ENCODE assay signal across 8 cellular contexts in genomic region chr13:95404141-95404882, GRCh38.
DNase-seq lines count a peak whose midpoint lies in the region; ATAC-seq and TF ChIP-seq lines count a peak whose summit lies in the region.

No MANE protein-coding gene starts in this region.

- peak overlapping the region; percentile 99 for H3K4me3 Mint-ChIP-seq in T-helper 17 cell

- H3K4me1 ChIP-seq in right atrium auricular region (peaks cover 0 to 8% of the 10 kb centered on the region in 2 donors), prostate gland (replicated peaks) (no peaks in the 10 kb centered on the region)

- TF ChIP-seq CTCF in GM12872 (IDR thresholded peaks at IDR 0.05; ENCODE audit: insufficient read depth, low read depth, low read length) (peak; percentile 92), NB4 (IDR thresholded peaks at IDR 0.05; ENCODE audit: low read depth, low read length) (peak; percentile 90), right atrium auricular region (IDR thresholded peaks at IDR 0.05) (peak; percentile 86 to 94), prostate gland (IDR thresholded peaks at IDR 0.05) (peak; percentile 93 to 96 (median 94))

- no peaks in the 10 kb centered on the region for H3K36me3 ChIP-seq in right atrium auricular region
- no peaks in the 10 kb centered on the region for H3K36me3 ChIP-seq in prostate gland

- intact Hi-C loops in prostate gland (cut with DNase I): loop anchor here (2.0 kb wide), 1 partner anchor 214 kb away; no protein-coding TSS in a partner anchor

- peak overlapping the region; percentile 67 for H3K27ac Mint-ChIP-seq in T-helper 17 cell

- H3K4me1 Mint-ChIP-seq in T-helper 17 cell: peaks cover 6% of the 10 kb centered on the region

- no peaks in the 10 kb centered on the region for H3K27me3 ChIP-seq in right atrium auricular region
- no peaks in the 10 kb centered on the region for H3K27me3 ChIP-seq in prostate gland (replicated peaks; ENCODE audit: insufficient read depth)

- 12% methylated on average over 24 of the region's 24 CpGs for WGBS in prostate gland

- no peak overlapping the region for H3K4me3 ChIP-seq in NB4 (ENCODE audit: low read depth, low read length)
- peak overlapping the region; percentile 24 to 45 for H3K4me3 ChIP-seq in right atrium auricular region
- peak overlapping the region; percentile 1 to 13 for H3K4me3 ChIP-seq in prostate gland

- peaks cover 11% of the 10 kb centered on the region for H3K27me3 Mint-ChIP-seq in T-helper 17 cell

- DNase-seq in NB4 (ENCODE audit: low read depth) (peak; percentile 75), T-helper 17 cell (peak; percentile 60 to 69 (median 61)), amygdala (lab: John Stamatoyannopoulos, UW) (peak; percentile 11 to 89 (median 66)), right atrium auricular region (ENCODE audit: low spot score) (peak; percentile 84), prostate gland (ENCODE audit: low spot score) (peak; percentile 82), ureter (ENCODE audit: low spot score) (peak; percentile 89)

- H3K27ac ChIP-seq in right atrium auricular region: no peak overlapping the region
- no peak overlapping the region for H3K27ac ChIP-seq in prostate gland

- no peaks in the 10 kb centered on the region for H3K9me3 ChIP-seq in T-helper 17 cell (ENCODE audit: control insufficient read depth, low read length, poor library complexity, severe bottlenecking)
- H3K9me3 ChIP-seq in right atrium auricular region: no peaks in the 10 kb centered on the region
- H3K9me3 ChIP-seq in prostate gland: no peaks in the 10 kb centered on the region

- TF ChIP-seq POLR2A in NB4 (IDR thresholded peaks at IDR 0.05; ENCODE audit: extremely low read depth, insufficient read length) (no peak), prostate gland (IDR thresholded peaks at IDR 0.05) (no peak)

- peaks cover 2% of the 10 kb centered on the region for H3K36me3 Mint-ChIP-seq in T-helper 17 cell (ENCODE audit: low read depth)

- ATAC-seq in HG02610 (IDR thresholded peaks at IDR 0.05; ENCODE audit: unreplicated experiment) (peak; percentile 93), T-helper 17 cell (peak; percentile 90)
